14 cellular contexts compared by ENCODE assay signal in the genomic region with DNA sequence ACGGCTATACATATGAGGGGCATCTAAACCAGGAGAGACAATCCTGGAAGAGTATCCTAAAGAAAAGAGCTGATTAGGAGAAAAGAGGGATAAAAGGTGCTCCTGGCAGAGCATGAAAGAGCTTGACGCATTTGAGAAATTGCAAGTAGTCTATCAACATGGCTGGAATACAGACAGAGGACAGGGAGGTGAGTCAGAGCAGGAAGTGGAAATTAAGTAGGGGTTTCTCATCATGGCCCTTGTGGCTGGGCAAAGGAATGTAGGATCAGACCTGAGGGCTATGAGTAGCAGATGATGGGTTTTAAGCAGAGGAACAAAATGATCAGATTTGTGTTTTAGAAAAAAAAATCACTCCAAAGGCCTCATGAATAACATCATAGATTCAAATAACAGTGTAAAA. TPM values are rescaled to one million over a fixed set of nuclear protein-coding genes. Genes with fewer than 3 reads are reported as not detected.
DNase-seq lines count a peak whose midpoint lies in the region; ATAC-seq and TF ChIP-seq lines count a peak whose summit lies in the region.
"Had no signal": no experiment of that assay in that cellular context is flagged by ENCODE, and none has a peak within 500 bp of the region (broad histone marks: within the 10 kb centered on the region; RNA-seq: fewer than 3 reads in every experiment).

No MANE protein-coding gene starts in this region.

- intact Hi-C loops in stomach (cut with DNase I; ENCODE audit: low total_unique reads): no loop called here
- intact Hi-C loops in testis (cut with DNase I; ENCODE audit: low total_unique reads): no loop called here

- H3K9me2 ChIP-seq in SK-N-SH: no peaks in the 10 kb centered on the region

- peak; percentile 61 for ATAC-seq in stimulated activated naive CD8-positive, alpha-beta T cell treated with anti-CD3 and anti-CD28 coated beads, Interleukin-15, amount 100 ng/mL, for 72 hours

- CTCF ChIA-PET in activated naive CD4-positive, alpha-beta T cell treated with anti-CD3 and anti-CD28 coated beads, Interleukin-2, amount 10 ng/mL, durations not matched to agents 7 days and 5 days (lab: Charles Lee): no interaction called here
- CTCF ChIA-PET in SK-N-SH (lab: Yijun Ruan, JAX): interaction anchor here (1.4 kb wide), 1 partner anchor 69 kb away, joined by 4 read pairs; no protein-coding TSS in a partner anchor

- H3K9me3 Mint-ChIP-seq in activated naive CD4-positive, alpha-beta T cell treated with anti-CD3 and anti-CD28 coated beads, Interleukin-2, amount 50 U/mL, for 24 hours: no peaks in the 10 kb centered on the region
- peaks cover 2% of the 10 kb centered on the region for H3K9me3 Mint-ChIP-seq in activated naive CD4-positive, alpha-beta T cell treated with anti-CD3 and anti-CD28 coated beads, Interleukin-2, amount 10 ng/mL, durations not matched to agents 7 days and 5 days
- H3K9me3 Mint-ChIP-seq in stimulated activated naive CD8-positive, alpha-beta T cell treated with anti-CD3 and anti-CD28 coated beads, Interleukin-15, amount 100 ng/mL, for 72 hours: peaks cover 7 to 9% of the 10 kb centered on the region in 2 donors
- H3K9me3 Mint-ChIP-seq: activated naive CD8-positive, alpha-beta T cell treated with anti-CD3 and anti-CD28 coated beads, Interleukin-2, amount 10 ng/mL, durations not matched to agents 7 days and 5 days had no signal

- no peaks in the 10 kb centered on the region for H3K36me3 Mint-ChIP-seq in activated naive CD4-positive, alpha-beta T cell treated with anti-CD3 and anti-CD28 coated beads, Interleukin-2, amount 50 U/mL, for 24 hours
- H3K36me3 Mint-ChIP-seq in activated naive CD4-positive, alpha-beta T cell treated with anti-CD3 and anti-CD28 coated beads, Interleukin-2, amount 10 ng/mL, durations not matched to agents 7 days and 5 days: no peaks in the 10 kb centered on the region
- H3K36me3 Mint-ChIP-seq: activated naive CD8-positive, alpha-beta T cell treated with anti-CD3 and anti-CD28 coated beads, Interleukin-2, amount 10 ng/mL, durations not matched to agents 7 days and 5 days had no signal

- H3K9me3 ChIP-seq in SK-N-SH (no peaks in the 10 kb centered on the region), stomach (no peaks in the 10 kb centered on the region), testis (no peaks in the 10 kb centered on the region)

- H3K4me3 ChIP-seq in SK-N-SH (ENCODE audit: low read depth in 2 of 2, low read length in 1 of 2) (no peak overlapping the region), fibroblast of the aortic adventitia (ENCODE audit: low read depth, low read length) (no peak overlapping the region), stomach (no peak overlapping the region), testis (no peak overlapping the region)

- peak overlapping the region; percentile 7; the same call in 1 of the 2 replicates for H2AFZ ChIP-seq in SK-N-SH (ENCODE audit: low read depth)

- WGBS in SK-N-SH (ENCODE audit: low lambda C conversion rate): 71% methylated on average over 2 of the region's 2 CpGs
- 93 to 100% (median 96%) methylated on average over 2 of the region's 2 CpGs for WGBS in stomach, 5 donors
- WGBS in testis, 2 donors: 100% methylated on average over 2 of the region's 2 CpGs

- peaks cover 5 to 18% of the 10 kb centered on the region in 2 experiments for H3K4me1 ChIP-seq in SK-N-SH (ENCODE audit: control insufficient read depth in 1 of 2, insufficient read depth in 2 of 2, low read depth in 1 of 2, low read length in 1 of 2)
- no peaks in the 10 kb centered on the region for H3K4me1 ChIP-seq in stomach
- H3K4me1 ChIP-seq in testis: no peaks in the 10 kb centered on the region

- no peak for TF ChIP-seq RAD21 in SK-N-SH (IDR thresholded peaks at IDR 0.05; ENCODE audit: low read length)

- H3K36me3 ChIP-seq in SK-N-SH (replicated peaks in 1 of 2; ENCODE audit: control insufficient read depth in 1 of 2, insufficient read depth in 2 of 2, low read length in 1 of 2): peaks cover 0 to 3% of the 10 kb centered on the region in 2 experiments
- H3K36me3 ChIP-seq in stomach: no peaks in the 10 kb centered on the region
- H3K36me3 ChIP-seq in testis (ENCODE audit: low read depth, missing control alignments): no peaks in the 10 kb centered on the region

- TF ChIP-seq CTCF in SK-N-SH (IDR thresholded peaks at IDR 0.05): no peak
- no peak for TF ChIP-seq CTCF in fibroblast of the aortic adventitia (IDR thresholded peaks at IDR 0.05; ENCODE audit: insufficient read depth, low read length)
- TF ChIP-seq CTCF in stomach (IDR thresholded peaks at IDR 0.05): no peak
- no peak for TF ChIP-seq CTCF in testis (IDR thresholded peaks at IDR 0.05)

- no peaks in the 10 kb centered on the region for H3K27me3 Mint-ChIP-seq in activated naive CD4-positive, alpha-beta T cell treated with anti-CD3 and anti-CD28 coated beads, Interleukin-2, amount 50 U/mL, for 24 hours
- H3K27me3 Mint-ChIP-seq in activated naive CD4-positive, alpha-beta T cell treated with anti-CD3 and anti-CD28 coated beads, Interleukin-2, amount 10 ng/mL, durations not matched to agents 7 days and 5 days: peaks cover 9% of the 10 kb centered on the region
- H3K27me3 Mint-ChIP-seq in stimulated activated naive CD8-positive, alpha-beta T cell treated with anti-CD3 and anti-CD28 coated beads, Interleukin-15, amount 100 ng/mL, for 72 hours: no peaks in the 10 kb centered on the region

- peaks cover 8% of the 10 kb centered on the region for H3K4me1 Mint-ChIP-seq in activated naive CD4-positive, alpha-beta T cell treated with anti-CD3 and anti-CD28 coated beads, Interleukin-2, amount 50 U/mL, for 24 hours
- H3K4me1 Mint-ChIP-seq in activated naive CD4-positive, alpha-beta T cell treated with anti-CD3 and anti-CD28 coated beads, Interleukin-2, amount 10 ng/mL, durations not matched to agents 7 days and 5 days: no peaks in the 10 kb centered on the region
- H3K4me1 Mint-ChIP-seq in stimulated activated naive CD8-positive, alpha-beta T cell treated with anti-CD3 and anti-CD28 coated beads, Interleukin-15, amount 100 ng/mL, for 72 hours: peaks cover 14% of the 10 kb centered on the region
- H3K4me1 Mint-ChIP-seq: B cell had no signal

- H3F3A ChIP-seq in SK-N-SH (replicated peaks; ENCODE audit: insufficient read depth): peaks cover 31% of the 10 kb centered on the region

- H3K79me2 ChIP-seq in SK-N-SH (ENCODE audit: insufficient read depth): no peaks in the 10 kb centered on the region

- no peak overlapping the region for H3K9ac ChIP-seq in SK-N-SH

- peak overlapping the region; percentile 56 for H3K27ac Mint-ChIP-seq in activated naive CD4-positive, alpha-beta T cell treated with anti-CD3 and anti-CD28 coated beads, Interleukin-2, amount 50 U/mL, for 24 hours
- no peak overlapping the region for H3K27ac Mint-ChIP-seq in activated naive CD4-positive, alpha-beta T cell treated with anti-CD3 and anti-CD28 coated beads, Interleukin-2, amount 10 ng/mL, durations not matched to agents 7 days and 5 days
- no peak overlapping the region for H3K27ac Mint-ChIP-seq in stimulated activated naive CD8-positive, alpha-beta T cell treated with anti-CD3 and anti-CD28 coated beads, Interleukin-15, amount 100 ng/mL, for 72 hours
- H3K27ac Mint-ChIP-seq: activated naive CD8-positive, alpha-beta T cell treated with anti-CD3 and anti-CD28 coated beads, Interleukin-2, amount 10 ng/mL, durations not matched to agents 7 days and 5 days; B cell had no signal

- POLR2A ChIA-PET in SK-N-SH (lab: Yijun Ruan, JAX): no interaction called here

- peak overlapping the region; percentile 11 to 73; a peak in 3 of 4 replicates for H3K27ac ChIP-seq in SK-N-SH (ENCODE audit: low read depth in 2 of 2, low read length in 1 of 2)
- H3K27ac ChIP-seq in stomach: no peak overlapping the region
- no peak overlapping the region for H3K27ac ChIP-seq in testis
- H3K27ac ChIP-seq: VCaP had no signal

- TF ChIP-seq POLR2A in stomach (IDR thresholded peaks at IDR 0.05): no peak
- no peak for TF ChIP-seq POLR2A in testis (IDR thresholded peaks at IDR 0.05)

- H3K4me2 ChIP-seq in SK-N-SH: no peak overlapping the region

- no peak for DNase-seq in activated naive CD4-positive, alpha-beta T cell treated with anti-CD3 and anti-CD28 coated beads, Interleukin-2, amount 10 ng/mL, durations not matched to agents 7 days and 5 days
- DNase-seq in SK-N-SH (no peak), fibroblast of the aortic adventitia (ENCODE audit: low read depth) (peak; percentile 69), stomach (no peak), testis (no peak)
- DNase-seq in stimulated activated naive CD8-positive, alpha-beta T cell treated with anti-CD3 and anti-CD28 coated beads, Interleukin-15, amount 100 ng/mL, for 72 hours: no peak
- no peak for DNase-seq in activated CD4-positive, alpha-beta T cell treated with anti-CD3 and anti-CD28 coated beads for 1 hour
- DNase-seq: activated naive CD8-positive, alpha-beta T cell treated with anti-CD3 and anti-CD28 coated beads, Interleukin-2, amount 10 ng/mL, durations not matched to agents 7 days and 5 days; midbrain; NCI-H1092 treated with DMSO at 0.1 percent for 48 hours; stimulated activated naive CD4-positive, alpha-beta T cell treated with Interleukin-2 at 50 U/mL for 16 hours had no signal

- TF ChIP-seq EP300 in SK-N-SH (IDR thresholded peaks at IDR 0.05; ENCODE audit: borderline replicate concordance in 1 of 2, low read depth in 1 of 2, low read length in 1 of 2) (peak in 1 of 2 experiments; percentile 78; a peak in 1 of 4 replicates), stomach (IDR thresholded peaks at IDR 0.05) (no peak)

- H3K4me3 Mint-ChIP-seq in activated naive CD4-positive, alpha-beta T cell treated with anti-CD3 and anti-CD28 coated beads, Interleukin-2, amount 50 U/mL, for 24 hours: no peak overlapping the region
- no peak overlapping the region for H3K4me3 Mint-ChIP-seq in activated naive CD4-positive, alpha-beta T cell treated with anti-CD3 and anti-CD28 coated beads, Interleukin-2, amount 10 ng/mL, durations not matched to agents 7 days and 5 days
- H3K4me3 Mint-ChIP-seq in stimulated activated naive CD8-positive, alpha-beta T cell treated with anti-CD3 and anti-CD28 coated beads, Interleukin-15, amount 100 ng/mL, for 72 hours: no peak overlapping the region
- H3K4me3 Mint-ChIP-seq: activated naive CD8-positive, alpha-beta T cell treated with anti-CD3 and anti-CD28 coated beads, Interleukin-2, amount 10 ng/mL, durations not matched to agents 7 days and 5 days; B cell had no signal

- no peaks in the 10 kb centered on the region for H4K20me1 ChIP-seq in SK-N-SH (ENCODE audit: insufficient read depth)

- H3K27me3 ChIP-seq in SK-N-SH (ENCODE audit: insufficient read depth) (no peaks in the 10 kb centered on the region), stomach (no peaks in the 10 kb centered on the region), testis (no peaks in the 10 kb centered on the region)

TF ChIP-seq in SK-N-SH, 30 proteins besides CTCF, POLR2A, EP300 and RAD21 (continues in another document):
- TF ChIP-seq ELF1 (IDR thresholded peaks at IDR 0.05): peak; percentile 66

RNA-seq across cellular contexts. Expression of a gene that starts 49.2 kb away (rescaled TPM):
- 30.1 and 39.1 TPM in 2 replicates for polyA plus RNA-seq in SK-N-SH (2012; rRNA removed)
- 55.9 and 74.5 TPM in 2 replicates for polyA plus RNA-seq in SK-N-SH (2012; cell fraction: cytosol; rRNA removed)
- polyA plus RNA-seq in SK-N-SH (2012; cell fraction: nucleus; rRNA removed): 10.6 and 24.6 TPM in 2 replicates
- total RNA-seq in fibroblast of the aortic adventitia (ENCODE audit: low replicate concordance): 119 and 129 TPM in 2 replicates
- total RNA-seq in stomach: 100 to 1,000 TPM in 2 of 5 donors, 10 to 100 TPM in 3; 38.5 to 122 (median 97.6) TPM
- polyA plus RNA-seq in stomach: 100 to 1,000 TPM in 1 of 3 donors, 10 to 100 TPM in 2; 58.9 to 135 (median 89.7) TPM
- 10 to 100 TPM; 51.7 to 52.9 TPM for total RNA-seq in testis
- 70.3 TPM for polyA plus RNA-seq in testis (ENCODE audit: insufficient read depth, low read depth, low replicate concordance)

Comparison
In these comparisons a context has a peak if more than half of its experiments do, and no peak if none do; other contexts are left out.
1. H3K27ac ChIP-seq: peak in SK-N-SH (2 of 2); none in stomach (0 of 5) and testis (0 of 2).